Comparison of ENCODE assay signal across 1 cellular context in the genomic region with DNA sequence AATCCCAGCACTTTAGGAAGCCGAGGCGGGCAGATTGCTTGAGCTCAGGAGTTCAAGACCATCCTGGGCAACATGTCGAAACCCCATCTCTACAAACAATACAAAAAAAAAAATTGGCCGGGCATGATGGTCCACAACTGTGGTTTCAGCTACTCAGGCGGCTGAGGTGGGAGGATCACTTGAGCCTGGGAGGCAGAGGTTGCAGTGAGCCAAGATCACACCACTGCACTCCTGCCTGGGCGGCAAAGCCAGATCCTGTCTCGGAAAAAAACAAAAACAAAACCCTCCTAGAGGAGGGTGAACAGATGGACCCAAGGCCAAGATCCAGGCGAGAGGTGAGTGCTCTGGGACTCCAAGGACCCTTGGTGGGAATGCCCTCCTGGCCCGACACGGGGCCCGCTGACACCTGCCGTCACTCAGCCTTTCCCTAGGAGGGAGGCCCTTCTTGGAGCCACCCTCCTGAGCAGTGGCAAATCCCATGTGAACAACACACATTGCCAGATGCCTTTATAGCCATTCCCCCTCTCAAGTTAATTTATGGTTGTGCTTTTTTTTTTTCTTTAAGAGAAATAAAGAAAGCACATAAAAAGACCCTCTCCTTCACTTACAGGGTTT.
TF ChIP-seq lines count a peak whose summit lies in the region.

No MANE protein-coding gene starts in this region.

TF ChIP-seq in HepG2, 621 proteins besides CTCF, POLR2A, EP300 and RAD21:
- no peak for TF ChIP-seq TEAD3 (CRISPR knock-in tag; optimal IDR thresholded peaks at IDR 0.05; ENCODE audit: borderline replicate concordance)
- TF ChIP-seq, protein P1, sequence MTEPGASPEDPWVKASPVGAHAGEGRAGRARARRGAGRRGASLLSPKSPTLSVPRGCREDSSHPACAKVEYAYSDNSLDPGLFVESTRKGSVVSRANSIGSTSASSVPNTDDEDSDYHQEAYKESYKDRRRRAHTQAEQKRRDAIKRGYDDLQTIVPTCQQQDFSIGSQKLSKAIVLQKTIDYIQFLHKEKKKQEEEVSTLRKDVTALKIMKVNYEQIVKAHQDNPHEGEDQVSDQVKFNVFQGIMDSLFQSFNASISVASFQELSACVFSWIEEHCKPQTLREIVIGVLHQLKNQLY (CRISPR knock-in tag; IDR thresholded peaks at IDR 0.05) = no peak
- TF ChIP-seq WIZ (CRISPR knock-in tag; IDR thresholded peaks at IDR 0.05) = no peak
- TF ChIP-seq STAT6 (CRISPR knock-in tag; IDR thresholded peaks at IDR 0.05; ENCODE audit: borderline replicate concordance) = no peak
- no peak for TF ChIP-seq NKX3-1 (CRISPR knock-in tag; IDR thresholded peaks at IDR 0.05)
